In genomic region chr9:97591535-97591934, GRCh38 we compare ENCODE assay signal across 22 cellular contexts. TPM values are rescaled to one million over a fixed set of nuclear protein-coding genes. Genes with fewer than 3 reads are reported as not detected.
A peak's percentile ranks its signal among the peaks of the same experiment; 100 is the strongest.
DNase-seq lines count a peak whose midpoint lies in the region; ATAC-seq and TF ChIP-seq lines count a peak whose summit lies in the region.
"Had no signal": no experiment of that assay in that cellular context is flagged by ENCODE, and none has a peak within 500 bp of the region (broad histone marks: within the 10 kb centered on the region; RNA-seq: fewer than 3 reads in every experiment).

No MANE protein-coding gene starts in this region.

- peaks cover 6% of the 10 kb centered on the region for H3K4me1 ChIP-seq in OCI-LY3 (ENCODE audit: low read length)
- no peaks in the 10 kb centered on the region for H3K4me1 ChIP-seq in left lung
- peaks cover 44% of the 10 kb centered on the region for H3K4me1 ChIP-seq in psoas muscle

- peak; percentile 83 for ATAC-seq in left lung
- no peak for ATAC-seq in psoas muscle
- ATAC-seq: PC-3, SK-N-SH treated with all-trans-retinoic acid at 6 μM for 48 hours had no signal

- intact Hi-C loops in left lung (cut with DNase I), result no loop called here
- intact Hi-C loops in psoas muscle (cut with DNase I), result loop anchor here (10.0 kb wide), 2 partner anchors 57 to 737 kb away; partner anchors contain the start of gene ZNF782 (in 1 of the 2)

- H3K27me3 ChIP-seq in OCI-LY3 (ENCODE audit: low read depth, low read length), result no peaks in the 10 kb centered on the region
- H3K27me3 ChIP-seq in left lung, result no peaks in the 10 kb centered on the region
- H3K27me3 ChIP-seq in psoas muscle (ENCODE audit: insufficient read depth in 3 of 3, low read length in 2 of 3), result no peaks in the 10 kb centered on the region

- H3K9me3 ChIP-seq in OCI-LY3 (ENCODE audit: insufficient read depth, low read length) (no peaks in the 10 kb centered on the region), left lung (no peaks in the 10 kb centered on the region), psoas muscle (no peaks in the 10 kb centered on the region)

- H3K9ac ChIP-seq in OCI-LY3 (ENCODE audit: low read length), result no peak overlapping the region

- DNase-seq in left lung (no peak), psoas muscle (no peak), substantia nigra (lab: John Stamatoyannopoulos, UW) (no peak), NCI-H1048 (lab: John Stamatoyannopoulos, UW) (no peak), chondrocyte (ENCODE audit: low spot score) (no peak), globus pallidus (ENCODE audit: low spot score) (no peak)
- DNase-seq: C1 segment of cervical spinal cord; CD8-positive, alpha-beta memory T cell; DMS53; EL; HFFc6; KBM-7; NCI-H1417 treated with DMSO at 0.1 percent for 48 hours; NCI-H187 treated with DMSO at 0.1 percent for 48 hours; NCI-H226; NCI-H524 treated with DMSO at 0.1 percent for 48 hours; PC-3; SIG-M5 had no signal

- H3K27ac ChIP-seq in OCI-LY3 (ENCODE audit: low read length) (no peak overlapping the region), left lung (no peak overlapping the region), psoas muscle (peak overlapping the region; percentile 47), substantia nigra (ENCODE audit: low read depth, low read length, poor library complexity, severe bottlenecking) (no peak overlapping the region)
- H3K27ac ChIP-seq: RWPE1 had no signal

- H3K4me3 ChIP-seq in GM12875 (ENCODE audit: low read depth, low read length) (no peak overlapping the region), OCI-LY3 (ENCODE audit: low read length) (no peak overlapping the region), left lung (no peak overlapping the region), psoas muscle (no peak overlapping the region)

- TF ChIP-seq CTCF in GM12875 (IDR thresholded peaks at IDR 0.05; ENCODE audit: borderline replicate concordance, insufficient read depth, low read depth, low read length) (0 out of 2 replicates have a peak, but pooled peaks have one; percentile 20), OCI-LY3 (IDR thresholded peaks at IDR 0.05; ENCODE audit: low read depth, low read length) (peak; percentile 57), left lung (IDR thresholded peaks at IDR 0.05) (no peak), psoas muscle (IDR thresholded peaks at IDR 0.05) (no peak), chondrocyte (IDR thresholded peaks at IDR 0.05) (no peak)

- no peaks in the 10 kb centered on the region for H3K79me2 ChIP-seq in OCI-LY3 (ENCODE audit: low read length)

- H3K4me1 Mint-ChIP-seq in chondrocyte (ENCODE audit: low read depth), result no peaks in the 10 kb centered on the region
- H3K4me1 Mint-ChIP-seq: CD8-positive, alpha-beta memory T cell had no signal

- no peak overlapping the region for H3K27ac Mint-ChIP-seq in chondrocyte (ENCODE audit: unreplicated experiment)
- H3K27ac Mint-ChIP-seq: CD8-positive, alpha-beta memory T cell; HFFc6 had no signal

- H3K36me3 Mint-ChIP-seq in chondrocyte (ENCODE audit: low read depth), result no peaks in the 10 kb centered on the region

- no peaks in the 10 kb centered on the region for H3K9me3 Mint-ChIP-seq in chondrocyte (ENCODE audit: low read depth)
- H3K9me3 Mint-ChIP-seq: HFFc6 had no signal

- no peaks in the 10 kb centered on the region for H3K36me3 ChIP-seq in OCI-LY3 (replicated peaks; ENCODE audit: low read depth, low read length)
- no peaks in the 10 kb centered on the region for H3K36me3 ChIP-seq in left lung
- H3K36me3 ChIP-seq in psoas muscle (ENCODE audit: insufficient read depth in 1 of 2, low read depth in 1 of 2), result peaks cover 3 to 31% of the 10 kb centered on the region in 2 donors

- no peak overlapping the region for H3K4me2 ChIP-seq in OCI-LY3 (ENCODE audit: low read length)

- H2AFZ ChIP-seq in OCI-LY3 (ENCODE audit: low read depth, low read length), result no peak overlapping the region

- no peak overlapping the region for H3K4me3 Mint-ChIP-seq in chondrocyte (ENCODE audit: unreplicated experiment)
- H3K4me3 Mint-ChIP-seq: CD8-positive, alpha-beta memory T cell; HFFc6 had no signal

- peaks cover 18% of the 10 kb centered on the region for H3K27me3 Mint-ChIP-seq in chondrocyte (ENCODE audit: low read depth)

- WGBS in psoas muscle, 3 donors, result 79 to 91% (median 86%) methylated on average over 6 of the region's 6 CpGs

- H4K20me1 ChIP-seq in OCI-LY3 (ENCODE audit: insufficient read depth, low read length), result no peaks in the 10 kb centered on the region

RNA-seq across cellular contexts. Expression of gene TSTD2, which starts 41.6 kb away (rescaled TPM):
- total RNA-seq in left lung, result 10 to 100 TPM; 16.4 to 17.7 TPM
- 10 to 100 TPM; 17.1 to 22.9 (median 19.4) TPM for total RNA-seq in psoas muscle
- 10 to 100 TPM; 16.2 to 22.7 (median 17.4) TPM for polyA plus RNA-seq in psoas muscle
- 18.8 to 21.9 TPM (median 19.6 TPM) in 3 replicates for total RNA-seq in chondrocyte

RNA-seq across cellular contexts. Expression of gene NCBP1, which starts 42.1 kb away (rescaled TPM):
- total RNA-seq in left lung (10 to 100 TPM; 28.7 to 31.6 TPM), psoas muscle (10 to 100 TPM; 14.6 to 22.1 (median 17.5) TPM), chondrocyte (32.3 to 41.6 TPM (median 32.7 TPM) in 3 replicates)
- 10 to 100 TPM in 2 of 3 donors, 1 to 10 TPM in 1; 7.1 to 11.8 (median 10.8) TPM for polyA plus RNA-seq in psoas muscle

Comparison
In these comparisons a context has a peak if more than half of its experiments do, and no peak if none do; other contexts are left out.
1. CTCF ChIP-seq: peak in GM12875 (single experiment) and OCI-LY3 (single experiment); none in left lung (0 of 2), psoas muscle (single experiment) and chondrocyte (single experiment).
2. intact Hi-C loops: an anchor here in psoas muscle (10.0 kb wide); none called in left lung.